ENCODE assay signal across 32 cellular contexts in the genomic region with DNA sequence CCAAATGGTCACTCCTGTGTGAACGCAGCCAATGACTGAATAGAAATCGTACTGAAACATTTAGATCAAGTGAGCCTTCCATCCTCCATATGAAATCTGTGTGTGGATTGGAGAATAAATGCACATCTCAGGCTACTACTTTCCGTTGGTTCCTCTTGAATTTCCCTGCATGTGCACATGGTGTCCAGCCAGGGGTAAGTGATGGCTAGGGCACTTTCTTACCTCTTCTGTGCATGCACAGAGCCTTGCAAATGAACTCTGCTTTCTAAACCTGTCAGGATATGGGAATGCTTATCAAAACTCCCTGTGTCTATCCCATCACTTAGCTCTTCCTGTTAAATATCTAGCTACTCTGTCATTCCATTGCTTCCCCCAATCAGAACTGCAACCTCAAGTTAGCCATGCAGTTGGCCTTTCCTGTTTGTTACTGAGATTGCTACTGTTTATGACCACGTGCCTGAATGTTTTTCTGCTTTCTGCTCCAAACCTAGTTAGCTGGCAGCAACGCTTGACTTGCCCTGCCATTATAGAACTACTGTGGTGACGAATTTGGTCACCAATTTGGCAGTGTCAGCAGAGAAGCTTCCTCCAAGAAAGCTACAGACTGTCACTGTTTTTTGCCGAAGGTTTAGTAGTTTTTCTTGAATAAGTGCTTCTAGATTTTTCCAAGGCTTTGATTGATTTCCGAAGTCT.
DNase-seq lines count a peak whose midpoint lies in the region; ATAC-seq, FAIRE-seq and TF ChIP-seq lines count a peak whose summit lies in the region.
"Had no signal": no experiment of that assay in that cellular context is flagged by ENCODE, and none has a peak within 500 bp of the region (broad histone marks: within the 10 kb centered on the region; RNA-seq: fewer than 3 reads in every experiment).

No MANE protein-coding gene starts in this region.

- H3K4me2 ChIP-seq in endothelial cell of umbilical vein (ENCODE audit: insufficient read depth, low read length) (no peak overlapping the region), neural progenitor cell (no peak overlapping the region)
- H3K4me2 ChIP-seq: A549; BLaER1 treated with 17β-estradiol and CSF1 and Interleukin-3, amounts not matched to agents 10 nM and 100 nM had no signal

- BruUV-seq in endothelial cell of umbilical vein (replicated peaks; lab: Mats Ljungman, UMichigan): no TSS peak

- intact Hi-C loops in endothelial cell of umbilical vein (cut with micrococcal nuclease): no loop called here

- no peaks in the 10 kb centered on the region for H3F3A ChIP-seq in neural progenitor cell (ENCODE audit: low read depth)

- no peak overlapping the region for H3K4me3 Mint-ChIP-seq in neural progenitor cell
- H3K4me3 Mint-ChIP-seq in activated T-cell treated with anti-CD3 and anti-CD28 coated beads, Interleukin-2, amount 50 U/mL, for 4 hours: no peak overlapping the region
- H3K4me3 Mint-ChIP-seq: CD4-positive, alpha-beta memory T cell; HFFc6 had no signal

- H3K4me3 ChIP-seq in HEK293 (ENCODE audit: low read depth, low read length) (no peak overlapping the region), endothelial cell of umbilical vein (replicated peaks in 1 of 3; ENCODE audit: insufficient read depth in 1 of 3, low read depth in 1 of 3, low read length in 3 of 3) (no peak overlapping the region), neural progenitor cell (no peak overlapping the region)
- H3K4me3 ChIP-seq: A549; BLaER1 treated with 17β-estradiol and CSF1 and Interleukin-3, amounts not matched to agents 10 nM and 100 nM; GM12878; K562; SJSA1 had no signal

- TF ChIP-seq CTCF in HEK293 (tag by site-specific recombination; IDR thresholded peaks at IDR 0.05) (no peak), endothelial cell of umbilical vein (IDR thresholded peaks at IDR 0.05; ENCODE audit: extremely low read depth in 1 of 2, insufficient read depth in 1 of 2, low read depth in 1 of 2, low read length in 2 of 2) (no peak), neural progenitor cell (IDR thresholded peaks at IDR 0.05) (no peak)

- no peaks in the 10 kb centered on the region for H3K9me3 Mint-ChIP-seq in neural progenitor cell
- no peaks in the 10 kb centered on the region for H3K9me3 Mint-ChIP-seq in activated T-cell treated with anti-CD3 and anti-CD28 coated beads, Interleukin-2, amount 50 U/mL, for 4 hours
- H3K9me3 Mint-ChIP-seq: HFFc6 had no signal

- no peaks in the 10 kb centered on the region for H4K20me1 ChIP-seq in endothelial cell of umbilical vein (replicated peaks; ENCODE audit: control insufficient read depth, extremely low read depth, insufficient read depth, low read length)
- no peaks in the 10 kb centered on the region for H4K20me1 ChIP-seq in neural progenitor cell (ENCODE audit: low read depth)
- H4K20me1 ChIP-seq: BLaER1 treated with 17β-estradiol and CSF1 and Interleukin-3, amounts not matched to agents 10 nM and 100 nM had no signal

- no peaks in the 10 kb centered on the region for H3K4me1 ChIP-seq in HEK293 (ENCODE audit: control insufficient read depth, insufficient read depth, low read length)
- H3K4me1 ChIP-seq in endothelial cell of umbilical vein (ENCODE audit: control insufficient read depth, extremely low read depth, insufficient read depth, low read length): no peaks in the 10 kb centered on the region
- H3K4me1 ChIP-seq in neural progenitor cell: no peaks in the 10 kb centered on the region
- H3K4me1 ChIP-seq: A549; BLaER1 treated with 17β-estradiol and CSF1 and Interleukin-3, amounts not matched to agents 10 nM and 100 nM; SJSA1 had no signal

- no peaks in the 10 kb centered on the region for H3K36me3 Mint-ChIP-seq in neural progenitor cell
- H3K36me3 Mint-ChIP-seq in activated T-cell treated with anti-CD3 and anti-CD28 coated beads, Interleukin-2, amount 50 U/mL, for 4 hours (ENCODE audit: insufficient read depth): no peaks in the 10 kb centered on the region
- H3K36me3 Mint-ChIP-seq: CD4-positive, alpha-beta memory T cell had no signal

- no peaks in the 10 kb centered on the region for H3K4me1 Mint-ChIP-seq in neural progenitor cell
- H3K4me1 Mint-ChIP-seq in activated T-cell treated with anti-CD3 and anti-CD28 coated beads, Interleukin-2, amount 50 U/mL, for 4 hours (ENCODE audit: low read depth): no peaks in the 10 kb centered on the region
- H3K4me1 Mint-ChIP-seq: CD4-positive, alpha-beta memory T cell had no signal

- POLR2A ChIA-PET in HEK293 (lab: Yijun Ruan, JAX): no interaction called here
- POLR2A ChIA-PET in endothelial cell of umbilical vein (lab: Charles Lee): no interaction called here

- H3K79me2 ChIP-seq in endothelial cell of umbilical vein (ENCODE audit: control insufficient read depth, insufficient read depth, low read length) (no peaks in the 10 kb centered on the region), neural progenitor cell (ENCODE audit: low read depth) (no peaks in the 10 kb centered on the region)

- no peak overlapping the region for H3K27ac Mint-ChIP-seq in neural progenitor cell
- H3K27ac Mint-ChIP-seq: CD4-positive, alpha-beta memory T cell; HFFc6 had no signal

- no peaks in the 10 kb centered on the region for H3K36me3 ChIP-seq in HEK293 (ENCODE audit: control insufficient read depth in 2 of 2, insufficient read depth in 1 of 2, low read length in 2 of 2)
- no peaks in the 10 kb centered on the region for H3K36me3 ChIP-seq in endothelial cell of umbilical vein (ENCODE audit: control insufficient read depth in 2 of 2, extremely low read depth in 1 of 2, insufficient read depth in 2 of 2, low read length in 2 of 2)
- no peaks in the 10 kb centered on the region for H3K36me3 ChIP-seq in neural progenitor cell
- H3K36me3 ChIP-seq: BLaER1 treated with 17β-estradiol and CSF1 and Interleukin-3, amounts not matched to agents 10 nM and 100 nM; SJSA1 had no signal

- no peaks in the 10 kb centered on the region for H3K27me3 Mint-ChIP-seq in neural progenitor cell (ENCODE audit: insufficient read depth, low read depth)
- no peaks in the 10 kb centered on the region for H3K27me3 Mint-ChIP-seq in activated T-cell treated with anti-CD3 and anti-CD28 coated beads, Interleukin-2, amount 50 U/mL, for 4 hours (ENCODE audit: low read depth)
- H3K27me3 Mint-ChIP-seq: CD4-positive, alpha-beta memory T cell had no signal

- H3K27me3 ChIP-seq in endothelial cell of umbilical vein (ENCODE audit: control insufficient read depth in 2 of 2, insufficient read depth in 2 of 2, low read length in 2 of 2) (no peaks in the 10 kb centered on the region), neural progenitor cell (no peaks in the 10 kb centered on the region)
- H3K27me3 ChIP-seq: BLaER1 treated with 17β-estradiol and CSF1 and Interleukin-3, amounts not matched to agents 10 nM and 100 nM; SJSA1 had no signal

- CTCF ChIA-PET in HEK293 (lab: Yijun Ruan, JAX): interaction anchor here (0.6 kb wide), 1 partner anchor 965 kb away, joined by 5 read pairs; no protein-coding TSS in a partner anchor
- CTCF ChIA-PET in endothelial cell of umbilical vein (lab: Charles Lee): interaction anchor here (1.4 kb wide), 1 partner anchor 13 kb away, joined by 4 read pairs; no protein-coding TSS in a partner anchor

- peak; percentile 4 for DNase-seq in RCC 7860 (ENCODE audit: low spot score)
- DNase-seq in endothelial cell of umbilical vein (ENCODE audit: low read depth, low spot score): no peak
- DNase-seq in neural progenitor cell (ENCODE audit: low spot score): no peak
- DNase-seq in HuH-7 (ENCODE audit: low spot score): no peak
- no peak for DNase-seq in activated T-cell treated with anti-CD3 and anti-CD28 coated beads, Interleukin-2, amount 50 U/mL, for 4 hours
- DNase-seq: AML-193; CD4-positive, alpha-beta memory T cell; COR-L47; DMS53; GDM1; H7; HFFc6; Kasumi-1; MV-4-11; NCI-H1105; NCI-H1436 treated with DMSO at 0.1 percent for 48 hours; NCI-H187 treated with DMSO at 0.1 percent for 48 hours; NCI-H2171 treated with DMSO at 0.1 percent for 48 hours; NCI-H345; NCI-H524; NCI-H748 treated with DMSO at 0.1 percent for 48 hours; T-helper 1 cell had no signal

- FAIRE-seq in RCC 7860 (lab: Jason Lieb, UNC): no peak
- no peak for FAIRE-seq in endothelial cell of umbilical vein (lab: Jason Lieb, UNC)
- FAIRE-seq: A549, GM12878, HepG2, K562 had no signal

- ATAC-seq in GM18868 (IDR thresholded peaks at IDR 0.05; ENCODE audit: unreplicated experiment) (no peak), HG03280 (IDR thresholded peaks at IDR 0.05; ENCODE audit: unreplicated experiment) (no peak)
- ATAC-seq in activated T-cell treated with anti-CD3 and anti-CD28 coated beads, Interleukin-2, amount 50 U/mL, for 4 hours: no peak
- ATAC-seq: A549, GM12878, HepG2, K562, Right ventricle myocardium inferior had no signal

- no peak for TF ChIP-seq POLR2A in endothelial cell of umbilical vein (IDR thresholded peaks at IDR 0.05; ENCODE audit: low read depth, low read length)

- H3K9me1 ChIP-seq in endothelial cell of umbilical vein (replicated peaks; ENCODE audit: control insufficient read depth, extremely low read depth, insufficient read depth, low read length): no peaks in the 10 kb centered on the region

- H3K27ac ChIP-seq in HEK293 (ENCODE audit: extremely low read depth, low read depth, low read length): no peak overlapping the region
- no peak overlapping the region for H3K27ac ChIP-seq in endothelial cell of umbilical vein (ENCODE audit: insufficient read depth, low read depth, low read length)
- no peak overlapping the region for H3K27ac ChIP-seq in neural progenitor cell
- H3K27ac ChIP-seq: A549; BLaER1 treated with 17β-estradiol and CSF1 and Interleukin-3, amounts not matched to agents 10 nM and 100 nM; SJSA1 had no signal

- H3K9ac ChIP-seq in endothelial cell of umbilical vein (replicated peaks; ENCODE audit: extremely low read depth, insufficient read depth, low read length) (no peak overlapping the region), neural progenitor cell (no peak overlapping the region)
- H3K9ac ChIP-seq: BLaER1 treated with 17β-estradiol and CSF1 and Interleukin-3, amounts not matched to agents 10 nM and 100 nM had no signal

- H2AFZ ChIP-seq in endothelial cell of umbilical vein (ENCODE audit: low read depth, low read length) (peak overlapping the region; percentile 66), neural progenitor cell (replicated peaks) (peak overlapping the region; percentile 68)

- dilution Hi-C loops in endothelial cell of umbilical vein (cut with MboI; ENCODE audit: extremely low pct_ligation_motif_present, low sequenced_read_pairs): no loop called here

- H3K9me3 ChIP-seq in HEK293 (ENCODE audit: control insufficient read depth, insufficient read depth, low read depth, low read length) (no peaks in the 10 kb centered on the region), endothelial cell of umbilical vein (replicated peaks; ENCODE audit: control insufficient read depth, insufficient read depth, low read length) (no peaks in the 10 kb centered on the region), neural progenitor cell (ENCODE audit: low read depth) (no peaks in the 10 kb centered on the region)
- H3K9me3 ChIP-seq: A549, SJSA1 had no signal

TF ChIP-seq in endothelial cell of umbilical vein, 7 proteins besides CTCF, POLR2A, EP300 and RAD21:
- TF ChIP-seq GATA2 (IDR thresholded peaks at IDR 0.05; ENCODE audit: insufficient read depth, insufficient read length, low read depth, low read length) (no peak), MYC (IDR thresholded peaks at IDR 0.05; ENCODE audit: low read depth, low read length) (no peak), FOS (IDR thresholded peaks at IDR 0.05; ENCODE audit: borderline replicate concordance, insufficient read depth, low read length) (peak; percentile 11)
